In the genomic region with DNA sequence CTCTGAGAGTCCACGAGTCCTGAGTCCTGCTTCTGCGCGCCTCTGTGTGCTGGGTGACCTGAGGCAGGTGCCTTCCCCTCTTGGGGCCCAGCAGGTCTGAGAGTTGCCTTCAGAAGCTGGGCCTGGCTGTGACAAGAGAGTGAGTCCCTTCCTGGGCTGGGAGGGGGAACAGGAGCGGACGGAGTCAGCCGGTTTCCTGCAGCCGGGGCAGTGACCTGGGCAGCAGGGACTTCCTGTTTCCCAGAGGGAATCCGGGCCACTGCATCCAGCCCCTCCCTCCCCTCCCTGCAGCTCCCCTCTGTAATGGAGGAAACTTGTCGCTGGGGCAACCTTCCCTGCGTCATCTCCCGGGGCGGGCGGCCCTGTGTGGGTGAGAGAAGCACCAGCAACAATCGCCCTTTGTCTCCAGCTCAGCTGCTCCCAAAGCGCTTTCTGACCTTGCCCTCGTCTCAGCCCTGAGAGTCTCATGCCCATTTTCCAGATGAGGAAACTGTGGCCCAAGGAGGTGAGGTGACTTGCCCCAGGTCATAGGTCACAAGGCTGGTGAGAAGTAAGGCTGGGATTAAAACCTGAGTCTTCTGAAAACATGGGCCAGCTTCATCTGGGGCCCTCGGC, we compare ENCODE assay signal across 1 cellular context.
TF ChIP-seq lines count a peak whose summit lies in the region.

No MANE protein-coding gene starts in this region.

TF ChIP-seq in HepG2, 621 proteins besides CTCF, POLR2A, EP300 and RAD21 (continued from another document and continues in another):
- TF ChIP-seq, protein P1, sequence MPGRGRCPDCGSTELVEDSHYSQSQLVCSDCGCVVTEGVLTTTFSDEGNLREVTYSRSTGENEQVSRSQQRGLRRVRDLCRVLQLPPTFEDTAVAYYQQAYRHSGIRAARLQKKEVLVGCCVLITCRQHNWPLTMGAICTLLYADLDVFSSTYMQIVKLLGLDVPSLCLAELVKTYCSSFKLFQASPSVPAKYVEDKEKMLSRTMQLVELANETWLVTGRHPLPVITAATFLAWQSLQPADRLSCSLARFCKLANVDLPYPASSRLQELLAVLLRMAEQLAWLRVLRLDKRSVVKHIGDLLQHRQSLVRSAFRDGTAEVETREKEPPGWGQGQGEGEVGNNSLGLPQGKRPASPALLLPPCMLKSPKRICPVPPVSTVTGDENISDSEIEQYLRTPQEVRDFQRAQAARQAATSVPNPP (CRISPR knock-in tag; IDR thresholded peaks at IDR 0.05): no peak
- TF ChIP-seq, protein P2, sequence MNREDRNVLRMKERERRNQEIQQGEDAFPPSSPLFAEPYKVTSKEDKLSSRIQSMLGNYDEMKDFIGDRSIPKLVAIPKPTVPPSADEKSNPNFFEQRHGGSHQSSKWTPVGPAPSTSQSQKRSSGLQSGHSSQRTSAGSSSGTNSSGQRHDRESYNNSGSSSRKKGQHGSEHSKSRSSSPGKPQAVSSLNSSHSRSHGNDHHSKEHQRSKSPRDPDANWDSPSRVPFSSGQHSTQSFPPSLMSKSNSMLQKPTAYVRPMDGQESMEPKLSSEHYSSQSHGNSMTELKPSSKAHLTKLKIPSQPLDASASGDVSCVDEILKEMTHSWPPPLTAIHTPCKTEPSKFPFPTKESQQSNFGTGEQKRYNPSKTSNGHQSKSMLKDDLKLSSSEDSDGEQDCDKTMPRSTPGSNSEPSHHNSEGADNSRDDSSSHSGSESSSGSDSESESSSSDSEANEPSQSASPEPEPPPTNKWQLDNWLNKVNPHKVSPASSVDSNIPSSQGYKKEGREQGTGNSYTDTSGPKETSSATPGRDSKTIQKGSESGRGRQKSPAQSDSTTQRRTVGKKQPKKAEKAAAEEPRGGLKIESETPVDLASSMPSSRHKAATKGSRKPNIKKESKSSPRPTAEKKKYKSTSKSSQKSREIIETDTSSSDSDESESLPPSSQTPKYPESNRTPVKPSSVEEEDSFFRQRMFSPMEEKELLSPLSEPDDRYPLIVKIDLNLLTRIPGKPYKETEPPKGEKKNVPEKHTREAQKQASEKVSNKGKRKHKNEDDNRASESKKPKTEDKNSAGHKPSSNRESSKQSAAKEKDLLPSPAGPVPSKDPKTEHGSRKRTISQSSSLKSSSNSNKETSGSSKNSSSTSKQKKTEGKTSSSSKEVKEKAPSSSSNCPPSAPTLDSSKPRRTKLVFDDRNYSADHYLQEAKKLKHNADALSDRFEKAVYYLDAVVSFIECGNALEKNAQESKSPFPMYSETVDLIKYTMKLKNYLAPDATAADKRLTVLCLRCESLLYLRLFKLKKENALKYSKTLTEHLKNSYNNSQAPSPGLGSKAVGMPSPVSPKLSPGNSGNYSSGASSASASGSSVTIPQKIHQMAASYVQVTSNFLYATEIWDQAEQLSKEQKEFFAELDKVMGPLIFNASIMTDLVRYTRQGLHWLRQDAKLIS (CRISPR knock-in tag; IDR thresholded peaks at IDR 0.05): no peak
- TF ChIP-seq ZNF143 (CRISPR knock-in tag; IDR thresholded peaks at IDR 0.05) (peak; percentile 60; the same call in 1 of the 2 replicates), ADNP (CRISPR knock-in tag; IDR thresholded peaks at IDR 0.05) (peak; percentile 93), SRY (CRISPR knock-in tag; IDR thresholded peaks at IDR 0.05) (no peak), TARDBP (CRISPR knock-in tag; IDR thresholded peaks at IDR 0.05) (no peak), PTBP1 (IDR thresholded peaks at IDR 0.05; ENCODE audit: low read depth, low read length, poor library complexity, severe bottlenecking) (no peak), CC2D1A (CRISPR knock-in tag; IDR thresholded peaks at IDR 0.05) (no peak), ZNF292 (CRISPR knock-in tag; IDR thresholded peaks at IDR 0.05; ENCODE audit: borderline replicate concordance, low read depth) (peak; percentile 80), EED (CRISPR knock-in tag; IDR thresholded peaks at IDR 0.05) (no peak), NCOA1 (CRISPR knock-in tag; IDR thresholded peaks at IDR 0.05) (no peak), RCOR2 (CRISPR knock-in tag; IDR thresholded peaks at IDR 0.05) (peak; percentile 80), NRL (CRISPR knock-in tag; IDR thresholded peaks at IDR 0.05; ENCODE audit: borderline replicate concordance) (no peak), ZMYM3 (CRISPR knock-in tag; IDR thresholded peaks at IDR 0.05) (peak; percentile 99), SP5 (CRISPR knock-in tag; IDR thresholded peaks at IDR 0.05; ENCODE audit: borderline replicate concordance, low read depth) (no peak), HOXA3 (CRISPR knock-in tag; IDR thresholded peaks at IDR 0.05) (peak; percentile 64; the same call in 1 of the 2 replicates), ARNTL (CRISPR knock-in tag; IDR thresholded peaks at IDR 0.05) (no peak), FOXC1 (CRISPR knock-in tag; IDR thresholded peaks at IDR 0.05; ENCODE audit: borderline replicate concordance) (no peak), NFE2 (CRISPR knock-in tag; IDR thresholded peaks at IDR 0.05) (no peak), U2AF2 (IDR thresholded peaks at IDR 0.05; ENCODE audit: low read depth, low read length) (0 out of 2 replicates have a peak, but pooled peaks have one; percentile 28), ZNF317 (CRISPR knock-in tag; IDR thresholded peaks at IDR 0.05) (peak; percentile 65), MYC (CRISPR knock-in tag; IDR thresholded peaks at IDR 0.05; ENCODE audit: borderline replicate concordance) (peak; percentile 20; the same call in 1 of the 2 replicates), WIZ (CRISPR knock-in tag; IDR thresholded peaks at IDR 0.05) (0 out of 2 replicates have a peak, but pooled peaks have one; percentile 52), YEATS4 (CRISPR knock-in tag; IDR thresholded peaks at IDR 0.05; ENCODE audit: borderline replicate concordance) (0 out of 2 replicates have a peak, but pooled peaks have one; percentile 37), ASH2L (IDR thresholded peaks at IDR 0.05; ENCODE audit: insufficient read length, low read depth, low read length) (peak; percentile 25), BHLHE40 (IDR thresholded peaks at IDR 0.05; ENCODE audit: low read length) (no peak)
- TF ChIP-seq, protein P3, sequence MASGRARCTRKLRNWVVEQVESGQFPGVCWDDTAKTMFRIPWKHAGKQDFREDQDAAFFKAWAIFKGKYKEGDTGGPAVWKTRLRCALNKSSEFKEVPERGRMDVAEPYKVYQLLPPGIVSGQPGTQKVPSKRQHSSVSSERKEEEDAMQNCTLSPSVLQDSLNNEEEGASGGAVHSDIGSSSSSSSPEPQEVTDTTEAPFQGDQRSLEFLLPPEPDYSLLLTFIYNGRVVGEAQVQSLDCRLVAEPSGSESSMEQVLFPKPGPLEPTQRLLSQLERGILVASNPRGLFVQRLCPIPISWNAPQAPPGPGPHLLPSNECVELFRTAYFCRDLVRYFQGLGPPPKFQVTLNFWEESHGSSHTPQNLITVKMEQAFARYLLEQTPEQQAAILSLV (CRISPR knock-in tag; IDR thresholded peaks at IDR 0.05; ENCODE audit: borderline replicate concordance): no peak
- TF ChIP-seq, protein P4, sequence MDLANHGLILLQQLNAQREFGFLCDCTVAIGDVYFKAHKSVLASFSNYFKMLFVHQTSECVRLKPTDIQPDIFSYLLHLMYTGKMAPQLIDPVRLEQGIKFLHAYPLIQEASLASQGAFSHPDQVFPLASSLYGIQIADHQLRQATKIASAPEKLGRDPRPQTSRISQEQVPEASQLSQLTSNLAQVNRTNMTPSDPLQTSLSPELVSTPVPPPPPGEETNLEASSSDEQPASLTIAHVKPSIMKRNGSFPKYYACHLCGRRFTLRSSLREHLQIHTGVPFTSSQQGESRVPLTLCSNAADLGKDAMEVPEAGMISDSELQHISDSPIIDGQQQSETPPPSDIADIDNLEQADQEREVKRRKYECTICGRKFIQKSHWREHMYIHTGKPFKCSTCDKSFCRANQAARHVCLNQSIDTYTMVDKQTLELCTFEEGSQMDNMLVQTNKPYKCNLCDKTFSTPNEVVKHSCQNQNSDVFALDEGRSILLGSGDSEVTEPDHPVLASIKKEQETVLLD (CRISPR knock-in tag; IDR thresholded peaks at IDR 0.05; ENCODE audit: low read depth): no peak
- TF ChIP-seq, protein P5, sequence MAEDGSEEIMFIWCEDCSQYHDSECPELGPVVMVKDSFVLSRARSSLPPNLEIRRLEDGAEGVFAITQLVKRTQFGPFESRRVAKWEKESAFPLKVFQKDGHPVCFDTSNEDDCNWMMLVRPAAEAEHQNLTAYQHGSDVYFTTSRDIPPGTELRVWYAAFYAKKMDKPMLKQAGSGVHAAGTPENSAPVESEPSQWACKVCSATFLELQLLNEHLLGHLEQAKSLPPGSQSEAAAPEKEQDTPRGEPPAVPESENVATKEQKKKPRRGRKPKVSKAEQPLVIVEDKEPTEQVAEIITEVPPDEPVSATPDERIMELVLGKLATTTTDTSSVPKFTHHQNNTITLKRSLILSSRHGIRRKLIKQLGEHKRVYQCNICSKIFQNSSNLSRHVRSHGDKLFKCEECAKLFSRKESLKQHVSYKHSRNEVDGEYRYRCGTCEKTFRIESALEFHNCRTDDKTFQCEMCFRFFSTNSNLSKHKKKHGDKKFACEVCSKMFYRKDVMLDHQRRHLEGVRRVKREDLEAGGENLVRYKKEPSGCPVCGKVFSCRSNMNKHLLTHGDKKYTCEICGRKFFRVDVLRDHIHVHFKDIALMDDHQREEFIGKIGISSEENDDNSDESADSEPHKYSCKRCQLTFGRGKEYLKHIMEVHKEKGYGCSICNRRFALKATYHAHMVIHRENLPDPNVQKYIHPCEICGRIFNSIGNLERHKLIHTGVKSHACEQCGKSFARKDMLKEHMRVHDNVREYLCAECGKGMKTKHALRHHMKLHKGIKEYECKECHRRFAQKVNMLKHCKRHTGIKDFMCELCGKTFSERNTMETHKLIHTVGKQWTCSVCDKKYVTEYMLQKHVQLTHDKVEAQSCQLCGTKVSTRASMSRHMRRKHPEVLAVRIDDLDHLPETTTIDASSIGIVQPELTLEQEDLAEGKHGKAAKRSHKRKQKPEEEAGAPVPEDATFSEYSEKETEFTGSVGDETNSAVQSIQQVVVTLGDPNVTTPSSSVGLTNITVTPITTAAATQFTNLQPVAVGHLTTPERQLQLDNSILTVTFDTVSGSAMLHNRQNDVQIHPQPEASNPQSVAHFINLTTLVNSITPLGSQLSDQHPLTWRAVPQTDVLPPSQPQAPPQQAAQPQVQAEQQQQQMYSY (CRISPR knock-in tag; IDR thresholded peaks at IDR 0.05): no peak
- TF ChIP-seq, protein P6, sequence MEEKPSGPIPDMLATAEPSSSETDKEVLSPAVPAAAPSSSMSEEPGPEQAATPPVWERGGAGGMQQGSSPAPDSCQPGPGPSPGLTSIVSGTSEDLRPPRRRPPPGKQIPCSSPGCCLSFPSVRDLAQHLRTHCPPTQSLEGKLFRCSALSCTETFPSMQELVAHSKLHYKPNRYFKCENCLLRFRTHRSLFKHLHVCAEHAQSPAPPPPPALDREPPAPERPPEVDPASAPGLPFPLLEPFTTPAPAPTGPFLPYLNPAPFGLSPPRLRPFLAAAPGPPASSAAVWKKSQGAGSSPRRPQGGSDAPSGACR (CRISPR knock-in tag; IDR thresholded peaks at IDR 0.05): no peak
- TF ChIP-seq, protein P7, sequence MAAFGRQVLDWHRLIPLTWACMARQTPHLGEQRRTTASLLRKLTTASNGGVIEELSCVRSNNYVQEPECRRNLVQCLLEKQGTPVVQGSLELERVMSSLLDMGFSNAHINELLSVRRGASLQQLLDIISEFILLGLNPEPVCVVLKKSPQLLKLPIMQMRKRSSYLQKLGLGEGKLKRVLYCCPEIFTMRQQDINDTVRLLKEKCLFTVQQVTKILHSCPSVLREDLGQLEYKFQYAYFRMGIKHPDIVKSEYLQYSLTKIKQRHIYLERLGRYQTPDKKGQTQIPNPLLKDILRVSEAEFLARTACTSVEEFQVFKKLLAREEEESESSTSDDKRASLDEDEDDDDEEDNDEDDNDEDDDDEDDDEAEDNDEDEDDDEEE (CRISPR knock-in tag; IDR thresholded peaks at IDR 0.05): peak; percentile 34; the same call in 1 of the 2 replicates
- TF ChIP-seq, protein P8, sequence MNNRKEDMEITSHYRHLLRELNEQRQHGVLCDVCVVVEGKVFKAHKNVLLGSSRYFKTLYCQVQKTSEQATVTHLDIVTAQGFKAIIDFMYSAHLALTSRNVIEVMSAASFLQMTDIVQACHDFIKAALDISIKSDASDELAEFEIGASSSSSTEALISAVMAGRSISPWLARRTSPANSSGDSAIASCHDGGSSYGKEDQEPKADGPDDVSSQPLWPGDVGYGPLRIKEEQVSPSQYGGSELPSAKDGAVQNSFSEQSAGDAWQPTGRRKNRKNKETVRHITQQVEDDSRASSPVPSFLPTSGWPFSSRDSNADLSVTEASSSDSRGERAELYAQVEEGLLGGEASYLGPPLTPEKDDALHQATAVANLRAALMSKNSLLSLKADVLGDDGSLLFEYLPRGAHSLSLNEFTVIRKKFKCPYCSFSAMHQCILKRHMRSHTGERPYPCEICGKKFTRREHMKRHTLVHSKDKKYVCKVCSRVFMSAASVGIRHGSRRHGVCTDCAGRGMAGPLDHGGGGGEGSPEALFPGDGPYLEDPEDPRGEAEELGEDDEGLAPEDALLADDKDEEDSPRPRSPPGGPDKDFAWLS (CRISPR knock-in tag; IDR thresholded peaks at IDR 0.05; ENCODE audit: borderline replicate concordance): no peak
- TF ChIP-seq, protein P9, sequence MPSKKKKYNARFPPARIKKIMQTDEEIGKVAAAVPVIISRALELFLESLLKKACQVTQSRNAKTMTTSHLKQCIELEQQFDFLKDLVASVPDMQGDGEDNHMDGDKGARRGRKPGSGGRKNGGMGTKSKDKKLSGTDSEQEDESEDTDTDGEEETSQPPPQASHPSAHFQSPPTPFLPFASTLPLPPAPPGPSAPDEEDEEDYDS (CRISPR knock-in tag; IDR thresholded peaks at IDR 0.05): 0 out of 2 replicates have a peak, but pooled peaks have one; percentile 21
- TF ChIP-seq, protein P10, sequence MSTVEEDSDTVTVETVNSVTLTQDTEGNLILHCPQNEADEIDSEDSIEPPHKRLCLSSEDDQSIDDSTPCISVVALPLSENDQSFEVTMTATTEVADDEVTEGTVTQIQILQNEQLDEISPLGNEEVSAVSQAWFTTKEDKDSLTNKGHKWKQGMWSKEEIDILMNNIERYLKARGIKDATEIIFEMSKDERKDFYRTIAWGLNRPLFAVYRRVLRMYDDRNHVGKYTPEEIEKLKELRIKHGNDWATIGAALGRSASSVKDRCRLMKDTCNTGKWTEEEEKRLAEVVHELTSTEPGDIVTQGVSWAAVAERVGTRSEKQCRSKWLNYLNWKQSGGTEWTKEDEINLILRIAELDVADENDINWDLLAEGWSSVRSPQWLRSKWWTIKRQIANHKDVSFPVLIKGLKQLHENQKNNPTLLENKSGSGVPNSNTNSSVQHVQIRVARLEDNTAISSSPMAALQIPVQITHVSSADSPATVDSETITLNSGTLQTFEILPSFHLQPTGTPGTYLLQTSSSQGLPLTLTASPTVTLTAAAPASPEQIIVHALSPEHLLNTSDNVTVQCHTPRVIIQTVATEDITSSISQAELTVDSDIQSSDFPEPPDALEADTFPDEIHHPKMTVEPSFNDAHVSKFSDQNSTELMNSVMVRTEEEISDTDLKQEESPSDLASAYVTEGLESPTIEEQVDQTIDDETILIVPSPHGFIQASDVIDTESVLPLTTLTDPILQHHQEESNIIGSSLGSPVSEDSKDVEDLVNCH (CRISPR knock-in tag; IDR thresholded peaks at IDR 0.05): no peak
- TF ChIP-seq, protein P11, sequence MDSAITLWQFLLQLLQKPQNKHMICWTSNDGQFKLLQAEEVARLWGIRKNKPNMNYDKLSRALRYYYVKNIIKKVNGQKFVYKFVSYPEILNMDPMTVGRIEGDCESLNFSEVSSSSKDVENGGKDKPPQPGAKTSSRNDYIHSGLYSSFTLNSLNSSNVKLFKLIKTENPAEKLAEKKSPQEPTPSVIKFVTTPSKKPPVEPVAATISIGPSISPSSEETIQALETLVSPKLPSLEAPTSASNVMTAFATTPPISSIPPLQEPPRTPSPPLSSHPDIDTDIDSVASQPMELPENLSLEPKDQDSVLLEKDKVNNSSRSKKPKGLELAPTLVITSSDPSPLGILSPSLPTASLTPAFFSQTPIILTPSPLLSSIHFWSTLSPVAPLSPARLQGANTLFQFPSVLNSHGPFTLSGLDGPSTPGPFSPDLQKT (CRISPR knock-in tag; IDR thresholded peaks at IDR 0.05; ENCODE audit: borderline replicate concordance): no peak
